ENCODE assay signal across 14 cellular contexts in genomic region chr3:111851511-111851954, GRCh38. TPM values are rescaled to one million over a fixed set of nuclear protein-coding genes. Genes with fewer than 3 reads are reported as not detected.
DNase-seq lines count a peak whose midpoint lies in the region; ATAC-seq and TF ChIP-seq lines count a peak whose summit lies in the region.
"Had no signal": no experiment of that assay in that cellular context is flagged by ENCODE, and none has a peak within 500 bp of the region (broad histone marks: within the 10 kb centered on the region; RNA-seq: fewer than 3 reads in every experiment).

No MANE protein-coding gene starts in this region.

- 0 out of 2 replicates have a peak, but pooled peaks cover 2% of the 10 kb centered on the region for H3K79me2 ChIP-seq in PC-3 (ENCODE audit: low read length)
- no peaks in the 10 kb centered on the region for H3K79me2 ChIP-seq in mesendoderm (ENCODE audit: control insufficient read depth, insufficient read depth, low read length)

- WGBS in mesendoderm (ENCODE audit: extremely low coverage, insufficient coverage, low lambda C conversion rate): no CpG with 5 or more reads among the region's 8 CpGs

- intact Hi-C loops in PC-3 (cut with micrococcal nuclease): loop anchor here (1.0 to 2.0 kb wide), 5 partner anchors 9 to 175 kb away; no protein-coding TSS in a partner anchor

- H2BK15ac ChIP-seq in mesendoderm (replicated peaks; ENCODE audit: low read depth): no peak overlapping the region

- H3K79me1 ChIP-seq in mesendoderm (ENCODE audit: low read length): no peaks in the 10 kb centered on the region

- DNase-seq in AG20443 (ENCODE audit: low spot score): peak; percentile 59
- peak; percentile 97 for DNase-seq in PC-3
- no peak for DNase-seq in endothelial cell (ENCODE audit: low spot score)
- peak; percentile 93 for DNase-seq in mesendoderm
- DNase-seq in NCI-H1092 treated with DMSO at 0.1 percent for 48 hours (lab: John Stamatoyannopoulos, UW): no peak
- no peak for DNase-seq in SIG-M5 treated with dmso at 0.1 percent for 504 hours (lab: John Stamatoyannopoulos, UW; ENCODE audit: unreplicated experiment)
- DNase-seq in activated T-cell treated with anti-CD3 and anti-CD28 coated beads, Interleukin-2, amount 50 U/mL, for 48 hours: no peak
- DNase-seq: CD8-positive, alpha-beta memory T cell; head of caudate nucleus; WERI-Rb-1 had no signal

- no peak overlapping the region for H3K4me3 Mint-ChIP-seq in endothelial cell (ENCODE audit: unreplicated experiment)
- H3K4me3 Mint-ChIP-seq: CD8-positive, alpha-beta memory T cell had no signal

- H3K4me1 ChIP-seq in PC-3 (ENCODE audit: insufficient read depth, low read length) (peaks cover 56% of the 10 kb centered on the region), mesendoderm (ENCODE audit: control insufficient read depth, low read depth, low read length) (peaks cover 15% of the 10 kb centered on the region)
- H3K4me1 ChIP-seq: prostate gland had no signal

- peak overlapping the region; percentile 64 for H3K9ac ChIP-seq in PC-3 (ENCODE audit: low read length)
- H3K9ac ChIP-seq in mesendoderm (ENCODE audit: low read length): no peak overlapping the region

- H3K27ac ChIP-seq in PC-3 (ENCODE audit: low read length) (peak overlapping the region; percentile 93), mesendoderm (ENCODE audit: low read depth, low read length) (peak overlapping the region; percentile 80)
- H3K27ac ChIP-seq: prostate gland, WERI-Rb-1 had no signal

- H3K9me2 ChIP-seq in PC-3 (replicated peaks; ENCODE audit: low read length): no peaks in the 10 kb centered on the region

- peak overlapping the region; percentile 97 for H2BK120ac ChIP-seq in mesendoderm (ENCODE audit: low read depth, low read length)

- H3K4me3 ChIP-seq in PC-3 (ENCODE audit: low read length): peak overlapping the region; percentile 29; the same call in 1 of the 2 replicates
- no peak overlapping the region for H3K4me3 ChIP-seq in mesendoderm (ENCODE audit: low read length)
- H3K4me3 ChIP-seq: K562, prostate gland had no signal

- TF ChIP-seq CTCF in PC-3 (conservative IDR thresholded peaks at IDR 0.05; ENCODE audit: low read depth, low read length): no peak
- no peak for TF ChIP-seq CTCF in endothelial cell (IDR thresholded peaks at IDR 0.05; ENCODE audit: unreplicated experiment)

- BruUV-seq in PC-3 (replicated peaks; lab: Mats Ljungman, UMichigan): no TSS peak

- H3K27me3 Mint-ChIP-seq in endothelial cell (ENCODE audit: unreplicated experiment): peaks cover 7% of the 10 kb centered on the region
- H3K27me3 Mint-ChIP-seq: CD8-positive, alpha-beta memory T cell had no signal

- peak overlapping the region; percentile 70 for H3K4ac ChIP-seq in mesendoderm (ENCODE audit: low read depth, low read length)

- H3K23ac ChIP-seq in mesendoderm (ENCODE audit: low read length): no peak overlapping the region

- H3K27me3 ChIP-seq in PC-3 (ENCODE audit: low read length) (no peaks in the 10 kb centered on the region), mesendoderm (ENCODE audit: insufficient read depth, low read length, poor library complexity) (no peaks in the 10 kb centered on the region)

- H2BK5ac ChIP-seq in mesendoderm (ENCODE audit: low read length): peak overlapping the region; percentile 48

- no peak overlapping the region for H4K5ac ChIP-seq in mesendoderm (ENCODE audit: low read length)

- no peaks in the 10 kb centered on the region for H3K9me3 ChIP-seq in PC-3 (ENCODE audit: low read length)
- H3K9me3 ChIP-seq: prostate gland had no signal

- ATAC-seq in PC-3 (peak; percentile 69), GM21360 (IDR thresholded peaks at IDR 0.05; ENCODE audit: unreplicated experiment) (no peak)
- ATAC-seq: K562 had no signal

- peak overlapping the region; percentile 69 for H3K4me2 ChIP-seq in PC-3 (ENCODE audit: low read length)
- H3K4me2 ChIP-seq in mesendoderm (ENCODE audit: low read length): no peak overlapping the region

- H4K8ac ChIP-seq in mesendoderm (ENCODE audit: low read depth, low read length): no peak overlapping the region

- H3K9me3 Mint-ChIP-seq in endothelial cell (ENCODE audit: unreplicated experiment): no peaks in the 10 kb centered on the region
- H3K9me3 Mint-ChIP-seq: activated naive CD4-positive, alpha-beta T cell treated with anti-CD3 and anti-CD28 coated beads, Interleukin-2, amount 50 U/mL, for 72 hours had no signal

- no peak overlapping the region for H2AFZ ChIP-seq in PC-3 (ENCODE audit: low read length)

- peak overlapping the region; percentile 95 for H3K27ac Mint-ChIP-seq in endothelial cell (ENCODE audit: unreplicated experiment)
- H3K27ac Mint-ChIP-seq: activated naive CD4-positive, alpha-beta T cell treated with anti-CD3 and anti-CD28 coated beads, Interleukin-2, amount 50 U/mL, for 72 hours had no signal

- peak overlapping the region; percentile 97 for H3K18ac ChIP-seq in mesendoderm (ENCODE audit: low read length)

- H2AK5ac ChIP-seq in mesendoderm (ENCODE audit: low read length): no peak overlapping the region

- peak overlapping the region; percentile 1 for H3K56ac ChIP-seq in mesendoderm (ENCODE audit: low read length)

- H3K4me1 Mint-ChIP-seq in endothelial cell (ENCODE audit: unreplicated experiment): peaks cover 49% of the 10 kb centered on the region

- peaks cover 9% of the 10 kb centered on the region for H3F3A ChIP-seq in PC-3 (ENCODE audit: low read length, unreplicated experiment)

- CTCF ChIA-PET in PC-3 (lab: Charles Lee): interaction anchor here (0.5 to 1.0 kb wide), 6 partner anchors 9 to 160 kb away, joined by 3 to 12 read pairs (median 4); no protein-coding TSS in a partner anchor

- H3K36me3 ChIP-seq in PC-3 (ENCODE audit: low read depth, low read length) (no peaks in the 10 kb centered on the region), mesendoderm (ENCODE audit: control insufficient read depth, insufficient read depth, low read length) (no peaks in the 10 kb centered on the region)
- H3K36me3 ChIP-seq: prostate gland, WERI-Rb-1 had no signal

- H4K20me1 ChIP-seq in PC-3 (ENCODE audit: low read length): no peaks in the 10 kb centered on the region

- no peaks in the 10 kb centered on the region for H3K36me3 Mint-ChIP-seq in endothelial cell (ENCODE audit: low read depth, unreplicated experiment)
- H3K36me3 Mint-ChIP-seq: activated naive CD4-positive, alpha-beta T cell treated with anti-CD3 and anti-CD28 coated beads, Interleukin-2, amount 50 U/mL, for 72 hours; CD8-positive, alpha-beta memory T cell had no signal

- POLR2A ChIA-PET in PC-3 (lab: Charles Lee; ENCODE audit: unreplicated experiment): interaction anchor here (0.7 to 1.0 kb wide), 3 partner anchors 9 to 134 kb away, joined by 3 to 9 read pairs (median 4); no protein-coding TSS in a partner anchor

RNA-seq across cellular contexts. Expression of gene PHLDB2, which starts 7.5 kb away (rescaled TPM):
- total RNA-seq in PC-3 (2014; rRNA removed) (90.1 and 104 TPM in 2 replicates), endothelial cell (ENCODE audit: unreplicated experiment) (47.8 TPM)
- 35.6 TPM for polyA plus RNA-seq in mesendoderm (2013, experiment 1 of 2)
- polyA plus RNA-seq in mesendoderm (2013, experiment 2 of 2): 35.8 TPM
- polyA plus RNA-seq: K562 had no signal

Comparison
In these comparisons a context has a peak if more than half of its experiments do, and no peak if none do; other contexts are left out.
1. DNase-seq: peak in AG20443 (single experiment), PC-3 (single experiment) and mesendoderm (single experiment); none in endothelial cell (single experiment), NCI-H1092 treated with DMSO at 0.1 percent for 48 hours (single experiment), SIG-M5 treated with dmso at 0.1 percent for 504 hours (single experiment) and activated T-cell treated with anti-CD3 and anti-CD28 coated beads, Interleukin-2, amount 50 U/mL, for 48 hours (0 of 2).